In genomic region chr18:25210622-25211021, GRCh38 we compare ENCODE assay signal across 30 cellular contexts.
"Had no signal": no experiment of that assay in that cellular context is flagged by ENCODE, and none has a peak within 500 bp of the region (broad histone marks: within the 10 kb centered on the region; RNA-seq: fewer than 3 reads in every experiment).

No MANE protein-coding gene starts in this region.

- H3K9me3 Mint-ChIP-seq: activated CD4-positive, alpha-beta memory T cell treated with anti-CD3 and anti-CD28 coated beads for 36 hours; activated CD4-positive, alpha-beta T cell treated with anti-CD3 and anti-CD28 coated beads, Interleukin-2, amount 10 ng/mL, durations not matched to agents 24 days and 14 days; activated naive CD4-positive, alpha-beta T cell treated with anti-CD3 and anti-CD28 coated beads for 36 hours; activated naive CD8-positive, alpha-beta T cell treated with anti-CD3 and anti-CD28 coated beads for 36 hours; activated naive CD8-positive, alpha-beta T cell treated with anti-CD3 and anti-CD28 coated beads, Interleukin-2, amount 50 U/mL, for 24 hours; activated T-helper 1 cell treated with anti-CD3 and anti-CD28 coated beads, Interleukin-12 subunit alpha, Interleukin-12 subunit beta, Interleukin-2, Interleukin-4 antibody, amounts not matched to agents 30 ng/mL and 10 ng/mL and 1 ng/mL, durations not matched to agents 14 hours and 24 hours and 36 hours; activated T-helper 2 cell treated with anti-CD3 and anti-CD28 coated beads, Interferon-gamma antibody, Interleukin-2, Interleukin-4, amounts not matched to agents 10 μg/mL and 5 μg/mL and 100 μg/mL, durations not matched to agents 14 hours and 24 hours and 36 hours; brain had no signal

- H3K27ac Mint-ChIP-seq: activated CD4-positive, alpha-beta memory T cell treated with anti-CD3 and anti-CD28 coated beads for 36 hours; activated CD4-positive, alpha-beta T cell treated with anti-CD3 and anti-CD28 coated beads for 36 hours; activated CD4-positive, alpha-beta T cell treated with anti-CD3 and anti-CD28 coated beads, Interleukin-2, amount 10 ng/mL, durations not matched to agents 24 days and 14 days; activated CD8-positive, alpha-beta memory T cell treated with anti-CD3 and anti-CD28 coated beads, Interleukin-2, amount 10 ng/mL, durations not matched to agents 7 days and 5 days; activated CD8-positive, alpha-beta T cell treated with anti-CD3 and anti-CD28 coated beads, Interleukin-2, amount 10 ng/mL, durations not matched to agents 7 days and 5 days; activated naive CD4-positive, alpha-beta T cell treated with anti-CD3 and anti-CD28 coated beads for 36 hours; activated naive CD4-positive, alpha-beta T cell treated with anti-CD3 and anti-CD28 coated beads, Interleukin-2, amount 50 U/mL, for 24 hours; activated naive CD8-positive, alpha-beta T cell treated with anti-CD3 and anti-CD28 coated beads for 36 hours; activated naive CD8-positive, alpha-beta T cell treated with anti-CD3 and anti-CD28 coated beads, Interleukin-2, amount 50 U/mL, for 24 hours; activated T-helper 1 cell treated with anti-CD3 and anti-CD28 coated beads, Interleukin-12 subunit alpha, Interleukin-12 subunit beta, Interleukin-2, Interleukin-4 antibody, amounts not matched to agents 30 ng/mL and 10 ng/mL and 1 ng/mL, durations not matched to agents 14 hours and 24 hours and 36 hours; activated T-helper 2 cell treated with anti-CD3 and anti-CD28 coated beads, Interferon-gamma antibody, Interleukin-2, Interleukin-4, amounts not matched to agents 10 μg/mL and 5 μg/mL and 100 μg/mL, durations not matched to agents 14 hours and 24 hours and 36 hours had no signal

- H3K9me3 ChIP-seq: ascending aorta, breast epithelium, colonic mucosa, esophagus muscularis mucosa, gastrocnemius medialis had no signal

- H3K36me3 ChIP-seq: ascending aorta, breast epithelium, colonic mucosa, esophagus muscularis mucosa, gastrocnemius medialis had no signal

- DNase-seq: activated CD4-positive, alpha-beta memory T cell treated with anti-CD3 and anti-CD28 coated beads for 36 hours; activated CD4-positive, alpha-beta T cell treated with anti-CD3 and anti-CD28 coated beads for 36 hours; activated CD4-positive, alpha-beta T cell treated with anti-CD3 and anti-CD28 coated beads, Interleukin-2, amount 10 ng/mL, durations not matched to agents 24 days and 14 days; activated CD4-positive, CD25-positive, alpha-beta regulatory T cell; activated CD4-positive, CD25-positive, alpha-beta regulatory T cell treated with anti-CD3 and anti-CD28 coated beads, Interleukin-2, amount 50 U/mL, for 72 hours; activated CD8-positive, alpha-beta memory T cell treated with anti-CD3 and anti-CD28 coated beads, Interleukin-2, amount 10 ng/mL, durations not matched to agents 7 days and 5 days; activated CD8-positive, alpha-beta memory T cell treated with anti-CD3 and anti-CD28 coated beads, Interleukin-2, amount 50 U/mL, for 4 hours; activated CD8-positive, alpha-beta T cell treated with anti-CD3 and anti-CD28 coated beads, Interleukin-2, amount 10 ng/mL, durations not matched to agents 7 days and 5 days; activated effector memory CD4-positive, alpha-beta T cell treated with anti-CD3 and anti-CD28 coated beads, Interleukin-2, amount 50 U/mL, for 16 hours; activated naive CD4-positive, alpha-beta T cell treated with anti-CD3 and anti-CD28 coated beads for 36 hours; activated naive CD8-positive, alpha-beta T cell treated with anti-CD3 and anti-CD28 coated beads for 36 hours; activated naive CD8-positive, alpha-beta T cell treated with anti-CD3 and anti-CD28 coated beads, Interleukin-2, amount 50 U/mL, for 24 hours; activated T-cell treated with anti-CD3 and anti-CD28 coated beads, Interleukin-2, amount 50 U/mL, for 1 hour; activated T-cell treated with anti-CD3 and anti-CD28 coated beads, Interleukin-2, amount 50 U/mL, for 48 hours; caudate nucleus; cerebellar nuclear complex; colonic mucosa; effector CD8-positive, alpha-beta T cell; erythroblast; foreskin keratinocyte; gastrocnemius medialis; glutamatergic neuron; T-helper 2 cell had no signal

- H3K27ac ChIP-seq: ascending aorta, breast epithelium, colonic mucosa, esophagus muscularis mucosa, foreskin keratinocyte, gastrocnemius medialis had no signal

- H3K27me3 ChIP-seq: ascending aorta, breast epithelium, colonic mucosa, esophagus muscularis mucosa, foreskin keratinocyte, gastrocnemius medialis had no signal

- H3K27me3 Mint-ChIP-seq: activated CD4-positive, alpha-beta memory T cell treated with anti-CD3 and anti-CD28 coated beads for 36 hours; activated CD4-positive, alpha-beta T cell treated with anti-CD3 and anti-CD28 coated beads for 36 hours; activated CD4-positive, alpha-beta T cell treated with anti-CD3 and anti-CD28 coated beads, Interleukin-2, amount 10 ng/mL, durations not matched to agents 24 days and 14 days; activated CD8-positive, alpha-beta memory T cell treated with anti-CD3 and anti-CD28 coated beads, Interleukin-2, amount 10 ng/mL, durations not matched to agents 7 days and 5 days; brain had no signal

- H3K4me1 Mint-ChIP-seq: activated CD4-positive, alpha-beta T cell treated with anti-CD3 and anti-CD28 coated beads for 36 hours; activated CD4-positive, alpha-beta T cell treated with anti-CD3 and anti-CD28 coated beads, Interleukin-2, amount 10 ng/mL, durations not matched to agents 24 days and 14 days; activated CD8-positive, alpha-beta memory T cell treated with anti-CD3 and anti-CD28 coated beads, Interleukin-2, amount 10 ng/mL, durations not matched to agents 7 days and 5 days; activated naive CD4-positive, alpha-beta T cell treated with anti-CD3 and anti-CD28 coated beads, Interleukin-2, amount 50 U/mL, for 24 hours; activated naive CD8-positive, alpha-beta T cell treated with anti-CD3 and anti-CD28 coated beads for 36 hours; activated naive CD8-positive, alpha-beta T cell treated with anti-CD3 and anti-CD28 coated beads, Interleukin-2, amount 50 U/mL, for 24 hours had no signal

- H3K36me3 Mint-ChIP-seq: activated CD4-positive, alpha-beta memory T cell treated with anti-CD3 and anti-CD28 coated beads for 36 hours; activated CD8-positive, alpha-beta memory T cell treated with anti-CD3 and anti-CD28 coated beads, Interleukin-2, amount 10 ng/mL, durations not matched to agents 7 days and 5 days; activated naive CD4-positive, alpha-beta T cell treated with anti-CD3 and anti-CD28 coated beads, Interleukin-2, amount 50 U/mL, for 24 hours; activated naive CD8-positive, alpha-beta T cell treated with anti-CD3 and anti-CD28 coated beads for 36 hours had no signal

- ATAC-seq: activated CD4-positive, alpha-beta T cell treated with anti-CD3 and anti-CD28 coated beads for 36 hours; activated CD8-positive, alpha-beta memory T cell treated with anti-CD3 and anti-CD28 coated beads, Interleukin-2, amount 10 ng/mL, durations not matched to agents 7 days and 5 days; activated CD8-positive, alpha-beta T cell treated with anti-CD3 and anti-CD28 coated beads, Interleukin-2, amount 10 ng/mL, durations not matched to agents 7 days and 5 days; activated naive CD8-positive, alpha-beta T cell treated with anti-CD3 and anti-CD28 coated beads, Interleukin-2, amount 50 U/mL, for 24 hours; foreskin keratinocyte; gastrocnemius medialis had no signal

- H3K4me3 Mint-ChIP-seq: activated CD4-positive, alpha-beta memory T cell treated with anti-CD3 and anti-CD28 coated beads for 36 hours; activated CD4-positive, alpha-beta T cell treated with anti-CD3 and anti-CD28 coated beads for 36 hours; activated CD4-positive, alpha-beta T cell treated with anti-CD3 and anti-CD28 coated beads, Interleukin-2, amount 10 ng/mL, durations not matched to agents 24 days and 14 days; activated CD8-positive, alpha-beta memory T cell treated with anti-CD3 and anti-CD28 coated beads, Interleukin-2, amount 10 ng/mL, durations not matched to agents 7 days and 5 days; activated CD8-positive, alpha-beta T cell treated with anti-CD3 and anti-CD28 coated beads, Interleukin-2, amount 10 ng/mL, durations not matched to agents 7 days and 5 days; activated naive CD4-positive, alpha-beta T cell treated with anti-CD3 and anti-CD28 coated beads for 36 hours; activated naive CD4-positive, alpha-beta T cell treated with anti-CD3 and anti-CD28 coated beads, Interleukin-2, amount 50 U/mL, for 24 hours; activated naive CD8-positive, alpha-beta T cell treated with anti-CD3 and anti-CD28 coated beads for 36 hours; activated naive CD8-positive, alpha-beta T cell treated with anti-CD3 and anti-CD28 coated beads, Interleukin-2, amount 50 U/mL, for 24 hours; activated T-helper 1 cell treated with anti-CD3 and anti-CD28 coated beads, Interleukin-12 subunit alpha, Interleukin-12 subunit beta, Interleukin-2, Interleukin-4 antibody, amounts not matched to agents 30 ng/mL and 10 ng/mL and 1 ng/mL, durations not matched to agents 14 hours and 24 hours and 36 hours; brain had no signal

- H3K4me3 ChIP-seq: ascending aorta, breast epithelium, colonic mucosa, esophagus muscularis mucosa, gastrocnemius medialis had no signal

- H3K4me1 ChIP-seq: ascending aorta, breast epithelium, colonic mucosa, esophagus muscularis mucosa, foreskin keratinocyte, gastrocnemius medialis had no signal
